Comparison of ENCODE assay signal across 1 cellular context in genomic region chr1:45474194-45474593, GRCh38. TPM values are rescaled to one million over a fixed set of nuclear protein-coding genes. Genes with fewer than 3 reads are reported as not detected.
"Had no signal": no experiment of that assay in that cellular context is flagged by ENCODE, and none has a peak within 500 bp of the region (broad histone marks: within the 10 kb centered on the region; RNA-seq: fewer than 3 reads in every experiment).

No MANE protein-coding gene starts in this region.

RNA-seq across cellular contexts. Expression of gene CCDC163, which starts 25.7 kb away (rescaled TPM):
- total RNA-seq: ascending aorta had no signal
